8 cellular contexts compared by ENCODE assay signal in the genomic region with DNA sequence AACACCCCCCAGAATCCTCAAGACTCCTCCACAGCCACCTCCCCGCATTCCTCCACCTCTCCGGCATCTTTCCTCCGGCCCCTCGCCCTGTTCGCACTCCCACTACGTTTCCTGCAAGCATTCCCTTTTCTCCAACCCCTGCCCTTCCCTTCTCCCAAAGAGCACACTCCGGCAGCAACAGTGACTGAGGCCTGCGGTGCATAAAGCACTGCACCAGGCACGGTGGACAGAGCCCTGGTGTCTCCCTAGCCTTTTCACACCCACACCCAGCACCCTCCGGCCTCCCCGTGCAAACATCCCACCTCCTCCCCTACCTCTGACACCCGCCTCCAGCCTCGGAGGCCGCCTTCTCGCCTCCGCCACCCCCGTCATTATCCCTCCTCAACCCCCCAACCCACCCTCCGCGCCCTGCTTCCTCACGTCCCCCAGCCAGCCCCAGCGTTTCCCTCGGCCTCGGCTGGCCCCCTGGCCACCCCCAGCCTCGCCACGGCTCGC. TPM values are rescaled to one million over a fixed set of nuclear protein-coding genes. Genes with fewer than 3 reads are reported as not detected.
DNase-seq lines count a peak whose midpoint lies in the region; ATAC-seq and TF ChIP-seq lines count a peak whose summit lies in the region.

No MANE protein-coding gene starts in this region.

- peak overlapping the region; percentile 96 for H3K9ac ChIP-seq in OCI-LY3 (ENCODE audit: low read length)

- peaks cover 25% of the 10 kb centered on the region for H4K20me1 ChIP-seq in OCI-LY3 (ENCODE audit: insufficient read depth, low read length)

- no peaks in the 10 kb centered on the region for H3K27me3 ChIP-seq in OCI-LY3 (ENCODE audit: low read depth, low read length)

- peak overlapping the region; percentile 100 for H3K4me3 Mint-ChIP-seq in activated naive CD8-positive, alpha-beta T cell

- H3K4me3 ChIP-seq in OCI-LY3 (ENCODE audit: low read length) = peak overlapping the region; percentile 93

- ATAC-seq in HG02943 (IDR thresholded peaks at IDR 0.05; ENCODE audit: low read depth, unreplicated experiment) (peak; percentile 31), Right ventricle myocardium superior (ENCODE audit: poor library complexity) (peak; percentile 22), omental fat pad (ENCODE audit: low FRiP score) (peak; percentile 64)

- intact Hi-C loops in Right ventricle myocardium superior (cut with DNase I) = no loop called here

- TF ChIP-seq CTCF in OCI-LY3 (IDR thresholded peaks at IDR 0.05; ENCODE audit: low read depth, low read length) (no peak), omental fat pad (IDR thresholded peaks at IDR 0.05) (no peak)

- peak overlapping the region; percentile 88 for H3K4me2 ChIP-seq in OCI-LY3 (ENCODE audit: low read length)

- peaks cover 13% of the 10 kb centered on the region for H3K4me1 ChIP-seq in OCI-LY3 (ENCODE audit: low read length)

- H3K4me1 Mint-ChIP-seq in activated naive CD8-positive, alpha-beta T cell (ENCODE audit: low read depth) = peaks cover 46% of the 10 kb centered on the region

- H3K27me3 Mint-ChIP-seq in activated naive CD8-positive, alpha-beta T cell = no peaks in the 10 kb centered on the region

- peaks cover 5% of the 10 kb centered on the region for H3K36me3 Mint-ChIP-seq in activated naive CD8-positive, alpha-beta T cell

- no peak overlapping the region for H2AFZ ChIP-seq in OCI-LY3 (ENCODE audit: low read depth, low read length)

- peak; percentile 62 to 63 for DNase-seq in NCI-H2081 (lab: John Stamatoyannopoulos, UW)
- DNase-seq in NCI-H2081 treated with DMSO at 0.1 percent for 48 hours (lab: John Stamatoyannopoulos, UW) = no peak
- peak; percentile 57 for DNase-seq in Right ventricle myocardium superior
- no peak for DNase-seq in omental fat pad (ENCODE audit: low spot score)
- no peak for DNase-seq in NCI-H1930 (lab: John Stamatoyannopoulos, UW)

- H3K9me3 Mint-ChIP-seq in activated naive CD8-positive, alpha-beta T cell (ENCODE audit: low read depth) = no peaks in the 10 kb centered on the region

- H3K27ac Mint-ChIP-seq in activated naive CD8-positive, alpha-beta T cell = peak overlapping the region; percentile 89

- peak overlapping the region; percentile 61 for H3K27ac ChIP-seq in OCI-LY3 (ENCODE audit: low read length)

- no peaks in the 10 kb centered on the region for H3K9me3 ChIP-seq in OCI-LY3 (ENCODE audit: insufficient read depth, low read length)

- peaks cover 10% of the 10 kb centered on the region for H3K36me3 ChIP-seq in OCI-LY3 (replicated peaks; ENCODE audit: low read depth, low read length)

- peaks cover 65% of the 10 kb centered on the region for H3K79me2 ChIP-seq in OCI-LY3 (ENCODE audit: low read length)

RNA-seq across cellular contexts. Expression of gene ZNF148, which starts 0.6 kb away (rescaled TPM):
- total RNA-seq in Right ventricle myocardium superior (45.2 TPM), omental fat pad (10 to 100 TPM; 23.9 to 34.5 (median 24.9) TPM)

Comparison
In these comparisons a context has a peak if more than half of its experiments do, and no peak if none do; other contexts are left out.
1. DNase-seq: peak in NCI-H2081 (2 of 2) and Right ventricle myocardium superior (single experiment); none in NCI-H2081 treated with DMSO at 0.1 percent for 48 hours (single experiment), omental fat pad (single experiment) and NCI-H1930 (0 of 2).
2. Peak in every context shown above with its lines, with median percentiles within 50 percentile points of each other: ATAC-seq.